ENCODE assay signal across 10 cellular contexts in genomic region chr12:52865090-52865944, GRCh38. TPM values are rescaled to one million over a fixed set of nuclear protein-coding genes. Genes with fewer than 3 reads are reported as not detected.
A peak's percentile ranks its signal among the peaks of the same experiment; 100 is the strongest.
DNase-seq lines count a peak whose midpoint lies in the region; ATAC-seq and TF ChIP-seq lines count a peak whose summit lies in the region.
"Had no signal": no experiment of that assay in that cellular context is flagged by ENCODE, and none has a peak within 500 bp of the region (broad histone marks: within the 10 kb centered on the region; RNA-seq: fewer than 3 reads in every experiment).

No MANE protein-coding gene starts in this region.

- TF ChIP-seq POLR2A in body of pancreas (IDR thresholded peaks at IDR 0.05): no peak

- H3K27ac Mint-ChIP-seq in CD4-positive, alpha-beta T cell: no peak overlapping the region
- H3K27ac Mint-ChIP-seq in H9: no peak overlapping the region
- H3K27ac Mint-ChIP-seq in stimulated activated effector memory CD8-positive, alpha-beta T cell treated with anti-CD3 and anti-CD28 coated beads, Interleukin-12 subunit alpha, Interleukin-12 subunit beta, amount 100 ng/mL, for 72 hours: peak overlapping the region; percentile 7
- H3K27ac Mint-ChIP-seq: naive B cell had no signal

- H4K5ac ChIP-seq in H9 (ENCODE audit: insufficient read length, low read depth, low read length): no peak overlapping the region

- no peaks in the 10 kb centered on the region for H3K27me3 ChIP-seq in CD4-positive, alpha-beta T cell (ENCODE audit: control insufficient read depth, insufficient read depth, low read length)
- H3K27me3 ChIP-seq in H9 (ENCODE audit: insufficient read depth, low read length): no peaks in the 10 kb centered on the region
- no peaks in the 10 kb centered on the region for H3K27me3 ChIP-seq in body of pancreas

- CTCF ChIA-PET in CD4-positive, alpha-beta T cell (lab: Charles Lee): interaction anchor here (0.8 to 1.9 kb wide), 2 partner anchors 8 to 14 kb away, joined by 3 to 7 read pairs; no protein-coding TSS in a partner anchor

- no peaks in the 10 kb centered on the region for H3K9me3 Mint-ChIP-seq in CD4-positive, alpha-beta T cell
- H3K9me3 Mint-ChIP-seq in H9: no peaks in the 10 kb centered on the region
- no peaks in the 10 kb centered on the region for H3K9me3 Mint-ChIP-seq in stimulated activated effector memory CD8-positive, alpha-beta T cell treated with anti-CD3 and anti-CD28 coated beads, Interleukin-12 subunit alpha, Interleukin-12 subunit beta, amount 100 ng/mL, for 72 hours
- H3K9me3 Mint-ChIP-seq: IgD-negative memory B cell, naive B cell had no signal

- H3K4me2 ChIP-seq in H9 (ENCODE audit: insufficient read depth, insufficient read length, low read length): no peak overlapping the region

- H3K56ac ChIP-seq in H9 (ENCODE audit: insufficient read length, low read depth, low read length): no peak overlapping the region

- H2BK15ac ChIP-seq in H9 (ENCODE audit: low read depth, low read length): no peak overlapping the region

- no peaks in the 10 kb centered on the region for H3K79me1 ChIP-seq in H9 (ENCODE audit: insufficient read depth, low read depth, low read length, poor library complexity, severe bottlenecking)

- no peak overlapping the region for H2AK5ac ChIP-seq in H9 (ENCODE audit: insufficient read length, low read length)

- H4K8ac ChIP-seq in H9 (replicated peaks; ENCODE audit: insufficient read length, low read depth, low read length): no peak overlapping the region

- H3K4me3 ChIP-seq in body of pancreas: no peak overlapping the region

- H3T11ph ChIP-seq in H9 (ENCODE audit: low read length): no peak overlapping the region

- no peaks in the 10 kb centered on the region for H3K79me2 ChIP-seq in H9 (ENCODE audit: insufficient read depth, low read length)

- no peak overlapping the region for H3K9ac ChIP-seq in H9 (ENCODE audit: extremely low read depth, insufficient read length, low read length)

- no peaks in the 10 kb centered on the region for H3K36me3 Mint-ChIP-seq in CD4-positive, alpha-beta T cell (ENCODE audit: low read depth)
- H3K36me3 Mint-ChIP-seq in H9 (ENCODE audit: insufficient read depth in 1 of 3, low read depth in 3 of 3): no peaks in the 10 kb centered on the region
- H3K36me3 Mint-ChIP-seq in stimulated activated effector memory CD8-positive, alpha-beta T cell treated with anti-CD3 and anti-CD28 coated beads, Interleukin-12 subunit alpha, Interleukin-12 subunit beta, amount 100 ng/mL, for 72 hours: no peaks in the 10 kb centered on the region
- H3K36me3 Mint-ChIP-seq: IgD-negative memory B cell, naive B cell had no signal

- H2BK12ac ChIP-seq in H9 (ENCODE audit: insufficient read length, low read depth, low read length): no peak overlapping the region

- H2AFZ ChIP-seq in H9 (ENCODE audit: low read length): no peak overlapping the region

- no peak overlapping the region for H3K18ac ChIP-seq in H9 (ENCODE audit: insufficient read length, low read depth, low read length)

- H3K4ac ChIP-seq in H9 (ENCODE audit: low read depth, low read length): no peak overlapping the region

- no peak overlapping the region for H3K4me3 Mint-ChIP-seq in CD4-positive, alpha-beta T cell
- H3K4me3 Mint-ChIP-seq in H9: 0 out of 5 replicates have a peak overlapping the region, but pooled peaks of 1 of the 2 experiments have one; percentile 10
- H3K4me3 Mint-ChIP-seq in stimulated activated effector memory CD8-positive, alpha-beta T cell treated with anti-CD3 and anti-CD28 coated beads, Interleukin-12 subunit alpha, Interleukin-12 subunit beta, amount 100 ng/mL, for 72 hours: no peak overlapping the region

- H3K27ac ChIP-seq in CD4-positive, alpha-beta T cell (ENCODE audit: low read depth, low read length): no peak overlapping the region
- no peak overlapping the region for H3K27ac ChIP-seq in H9 (ENCODE audit: insufficient read length, low read depth, low read length)
- H3K27ac ChIP-seq in body of pancreas: no peak overlapping the region

- H3K23ac ChIP-seq in H9 (ENCODE audit: insufficient read length, low read depth, low read length): no peak overlapping the region

- no peak overlapping the region for H3K14ac ChIP-seq in H9 (ENCODE audit: insufficient read depth, low read length)

- H3K4me1 ChIP-seq in H9 (ENCODE audit: insufficient read depth, low read length) (no peaks in the 10 kb centered on the region), body of pancreas (no peaks in the 10 kb centered on the region)

- no peaks in the 10 kb centered on the region for H4K20me1 ChIP-seq in H9 (ENCODE audit: control insufficient read depth, insufficient read depth, insufficient read length)

- H3K23me2 ChIP-seq in H9 (ENCODE audit: insufficient read length, low read depth, low read length, poor library complexity, severe bottlenecking): no peaks in the 10 kb centered on the region

- no peaks in the 10 kb centered on the region for H3K36me3 ChIP-seq in body of pancreas (replicated peaks in 1 of 2; ENCODE audit: insufficient read depth in 1 of 2, low read depth in 2 of 2)

- WGBS in H9 (ENCODE audit: extremely low coverage, insufficient read length, low lambda C conversion rate): no CpG with 5 or more reads among the region's 10 CpGs
- 5 to 53% methylated on average over 4 to 10 of the region's 10 CpGs for WGBS in body of pancreas, 2 donors

- no peak overlapping the region for H2BK5ac ChIP-seq in H9 (ENCODE audit: insufficient read length, low read length)

- H2BK20ac ChIP-seq in H9 (ENCODE audit: low read depth, low read length, poor library complexity, severe bottlenecking): no peak overlapping the region

- no peak overlapping the region for H4K91ac ChIP-seq in H9 (ENCODE audit: insufficient read length, low read depth, low read length)

- H3K4me1 Mint-ChIP-seq in CD4-positive, alpha-beta T cell (ENCODE audit: low read depth): peaks cover 28% of the 10 kb centered on the region
- peaks cover 2 to 12% of the 10 kb centered on the region in 2 experiments for H3K4me1 Mint-ChIP-seq in H9
- peaks cover 10% of the 10 kb centered on the region for H3K4me1 Mint-ChIP-seq in stimulated activated effector memory CD8-positive, alpha-beta T cell treated with anti-CD3 and anti-CD28 coated beads, Interleukin-12 subunit alpha, Interleukin-12 subunit beta, amount 100 ng/mL, for 72 hours

- DNase-seq in CD4-positive, alpha-beta T cell: no peak
- peak; percentile 96 for DNase-seq in H9
- peak; percentile 76 for DNase-seq in NCI-H748 (lab: John Stamatoyannopoulos, UW; ENCODE audit: unreplicated experiment)
- DNase-seq in body of pancreas: peak; percentile 78 to 81 (median 80)
- peak; percentile 97 for DNase-seq in islet precursor cell
- peak in 1 of 2 donors; percentile 57 for DNase-seq in stimulated activated effector memory CD8-positive, alpha-beta T cell treated with anti-CD3 and anti-CD28 coated beads, Interleukin-12 subunit alpha, Interleukin-12 subunit beta, amount 100 ng/mL, for 72 hours (ENCODE audit: low spot score in 2 of 2)
- no peak for DNase-seq in activated CD4-positive, alpha-beta T cell treated with anti-CD3 and anti-CD28 coated beads for 4 hours
- DNase-seq: naive B cell had no signal

- peak; percentile 39 for TF ChIP-seq CTCF in CD4-positive, alpha-beta T cell (IDR thresholded peaks at IDR 0.05)
- TF ChIP-seq CTCF in H9 (conservative IDR thresholded peaks at IDR 0.05): peak; percentile 88
- peak; percentile 74 to 86 (median 76) for TF ChIP-seq CTCF in body of pancreas (IDR thresholded peaks at IDR 0.05)

- no peak for ATAC-seq in CD4-positive, alpha-beta T cell (ENCODE audit: poor library complexity)
- ATAC-seq in body of pancreas: peak; percentile 92
- ATAC-seq in stimulated activated effector memory CD8-positive, alpha-beta T cell treated with anti-CD3 and anti-CD28 coated beads, Interleukin-12 subunit alpha, Interleukin-12 subunit beta, amount 100 ng/mL, for 72 hours: peak; percentile 43
- ATAC-seq in HG03469 (IDR thresholded peaks at IDR 0.05; ENCODE audit: unreplicated experiment): no peak

- no peak overlapping the region for H2BK120ac ChIP-seq in H9 (ENCODE audit: low read depth, low read length, poor library complexity, severe bottlenecking)

- H3K27me3 Mint-ChIP-seq in CD4-positive, alpha-beta T cell: no peaks in the 10 kb centered on the region
- peaks cover 4% of the 10 kb centered on the region for H3K27me3 Mint-ChIP-seq in H9 (ENCODE audit: low read depth)

- no peaks in the 10 kb centered on the region for H3K9me3 ChIP-seq in CD4-positive, alpha-beta T cell (ENCODE audit: control insufficient read depth, low read length)
- H3K9me3 ChIP-seq in H9 (ENCODE audit: control insufficient read depth, low read depth, low read length) (no peaks in the 10 kb centered on the region), body of pancreas (no peaks in the 10 kb centered on the region)

- POLR2A ChIA-PET in CD4-positive, alpha-beta T cell (lab: Charles Lee): no interaction called here

- intact Hi-C loops in CD4-positive, alpha-beta T cell (cut with DNase I, micrococcal nuclease): no loop called here
- intact Hi-C loops in body of pancreas (cut with DNase I): no loop called here

RNA-seq across cellular contexts. Expression of gene KRT78, which starts 16.5 kb away (rescaled TPM):
- not detected for total RNA-seq in CD4-positive, alpha-beta T cell
- total RNA-seq in H9 (2021): not detected in 2 replicates
- not detected for total RNA-seq in body of pancreas

RNA-seq across cellular contexts. Expression of gene KRT79, which starts 31.2 kb away (rescaled TPM):
- total RNA-seq in CD4-positive, alpha-beta T cell: not detected
- total RNA-seq in H9 (2021): not detected in 2 replicates
- not detected for total RNA-seq in body of pancreas

RNA-seq across cellular contexts. Expression of gene KRT8, which starts 39.6 kb away (rescaled TPM):
- under 1 TPM; 0.63 to 0.89 TPM for total RNA-seq in CD4-positive, alpha-beta T cell
- total RNA-seq in H9 (2021) (244 and 247 TPM in 2 replicates), body of pancreas (100 to 1,000 TPM; 394 to 455 TPM)

RNA-seq across cellular contexts. Expression of gene KRT4, which starts 51.4 kb away (rescaled TPM):
- total RNA-seq in CD4-positive, alpha-beta T cell: not detected
- total RNA-seq in H9 (2021): not detected in 2 replicates
- under 1 TPM in 1 of 2 donors, not detected in 1; 0.52 TPM for total RNA-seq in body of pancreas

Comparison
In these comparisons a context has a peak if more than half of its experiments do, and no peak if none do; other contexts are left out.
1. ATAC-seq: peak in body of pancreas (single experiment) and stimulated activated effector memory CD8-positive, alpha-beta T cell treated with anti-CD3 and anti-CD28 coated beads, Interleukin-12 subunit alpha, Interleukin-12 subunit beta, amount 100 ng/mL, for 72 hours (single experiment); none in CD4-positive, alpha-beta T cell (single experiment) and HG03469 (single experiment).
2. DNase-seq: peak in H9 (single experiment), NCI-H748 (single experiment), body of pancreas (4 of 4) and islet precursor cell (single experiment); none in CD4-positive, alpha-beta T cell (0 of 10) and activated CD4-positive, alpha-beta T cell treated with anti-CD3 and anti-CD28 coated beads for 4 hours (0 of 2).
3. RNA of gene KRT8, which starts 39.6 kb away (total RNA-seq): 394 to 455 TPM in body of pancreas and 244 to 247 TPM in H9; 0.63 to 0.89 TPM in CD4-positive, alpha-beta T cell; every median in the first group is over 100 times any median in the second.
4. Peak in every context shown above with its lines, with median percentiles within 50 percentile points of each other: CTCF ChIP-seq.